ENCODE assay signal across 14 cellular contexts in genomic region chr5:17230808-17231525, GRCh38. TPM values are rescaled to one million over a fixed set of nuclear protein-coding genes. Genes with fewer than 3 reads are reported as not detected.
DNase-seq lines count a peak whose midpoint lies in the region; ATAC-seq, FAIRE-seq and TF ChIP-seq lines count a peak whose summit lies in the region.
"Had no signal": no experiment of that assay in that cellular context is flagged by ENCODE, and none has a peak within 500 bp of the region (broad histone marks: within the 10 kb centered on the region; RNA-seq: fewer than 3 reads in every experiment).

No MANE protein-coding gene starts in this region.

- H3K4me3 ChIP-seq in GM12878 (no peak overlapping the region), stomach (no peak overlapping the region)
- H3K4me3 ChIP-seq: BLaER1 had no signal

- H3K9me3 Mint-ChIP-seq in naive B cell = no peaks in the 10 kb centered on the region

- RAD21 ChIA-PET in GM12878 (lab: Charles Lee; ENCODE audit: unreplicated experiment) = no interaction called here

- ATAC-seq in GM12878 = no peak
- no peak for ATAC-seq in naive B cell (ENCODE audit: low read depth in 2 of 2)
- ATAC-seq in omental fat pad (ENCODE audit: low FRiP score) = no peak
- ATAC-seq: SK-N-SH treated with all-trans-retinoic acid at 6 μM for 48 hours had no signal

- H3K27me3 ChIP-seq in GM12878 (replicated peaks in 1 of 2; ENCODE audit: control insufficient read depth in 2 of 2, insufficient read depth in 2 of 2, low read length in 1 of 2) = no peaks in the 10 kb centered on the region
- no peaks in the 10 kb centered on the region for H3K27me3 ChIP-seq in stomach
- H3K27me3 ChIP-seq: BLaER1 had no signal

- POLR2A ChIA-PET in GM12878 (lab: Charles Lee) = interaction anchor here (0.6 kb wide), 1 partner anchor 10 kb away, joined by 5 read pairs; no protein-coding TSS in a partner anchor

- H3K27me3 Mint-ChIP-seq in naive B cell = no peaks in the 10 kb centered on the region

- BruUV-seq in GM12878 (replicated peaks; lab: Mats Ljungman, UMichigan) = no TSS peak

- peak; percentile 37 to 68 for DNase-seq in NCI-H524 (lab: John Stamatoyannopoulos, UW)
- no peak for DNase-seq in GM12878 (ENCODE audit: low read depth, low spot score)
- no peak for DNase-seq in naive B cell
- no peak for DNase-seq in omental fat pad (ENCODE audit: low spot score)
- no peak for DNase-seq in OCI-M2 (lab: John Stamatoyannopoulos, UW; ENCODE audit: unreplicated experiment)
- no peak for DNase-seq in stomach
- no peak for DNase-seq in activated gamma-delta T cell (lab: John Stamatoyannopoulos, UW)
- DNase-seq: H7, Karpas-422, NCI-H2029, NCI-H526 treated with DMSO at 0.1 percent for 48 hours, SHP77 had no signal

- H3K9me3 ChIP-seq in GM12878 (replicated peaks; ENCODE audit: control insufficient read depth, insufficient read depth, low read length) (no peaks in the 10 kb centered on the region), stomach (no peaks in the 10 kb centered on the region)
- H3K9me3 ChIP-seq: BLaER1 had no signal

- H3K36me3 ChIP-seq in GM12878 (ENCODE audit: control insufficient read depth in 2 of 2, insufficient read depth in 2 of 2, low read length in 1 of 2) = no peaks in the 10 kb centered on the region; a peak in 1 of 4 replicates
- no peaks in the 10 kb centered on the region for H3K36me3 ChIP-seq in stomach

- SMC1A ChIA-PET in GM12878 (lab: Charles Lee; ENCODE audit: uncharacterized antibody, unreplicated experiment) = interaction anchor here (1.3 to 2.9 kb wide), 3 partner anchors 16 to 43 kb away, joined by 3 to 14 read pairs (median 4); no protein-coding TSS in a partner anchor

- peaks cover 6 to 13% of the 10 kb centered on the region in 2 donors for H3K36me3 Mint-ChIP-seq in naive B cell

- no peaks in the 10 kb centered on the region for H4K20me1 ChIP-seq in GM12878 (ENCODE audit: control insufficient read depth, insufficient read depth)
- H4K20me1 ChIP-seq: BLaER1 had no signal

- FAIRE-seq in GM12878 (lab: Jason Lieb, UNC) = no peak

- in situ Hi-C loops in GM12878 (cut with MboI) = loop anchor here (25.0 kb wide), 1 partner anchor 1506 kb away; no protein-coding TSS in a partner anchor

- H3K4me1 Mint-ChIP-seq in naive B cell = peaks cover 67 to 93% (median 78%) of the 10 kb centered on the region in 3 donors

- TF ChIP-seq POLR2A in GM12878 (IDR thresholded peaks at IDR 0.05; ENCODE audit: low read depth, low read length) = no peak
- no peak for TF ChIP-seq POLR2A in stomach (IDR thresholded peaks at IDR 0.05)

- 0 out of 2 replicates have a peak overlapping the region, but pooled peaks have one; percentile 5 for H3K27ac ChIP-seq in GM12878 (ENCODE audit: control insufficient read depth, insufficient read depth)
- no peak overlapping the region for H3K27ac ChIP-seq in stomach
- H3K27ac ChIP-seq: BLaER1 had no signal

- TF ChIP-seq CTCF in GM12878 (IDR thresholded peaks at IDR 0.05 in 2 of 3, conservative IDR thresholded peaks at IDR 0.05 in 1 of 3; ENCODE audit: control insufficient read depth in 2 of 3, extremely low read depth in 1 of 3, insufficient read depth in 1 of 3, low read depth in 3 of 3, low read length in 3 of 3) (no peak), omental fat pad (IDR thresholded peaks at IDR 0.05) (no peak), stomach (IDR thresholded peaks at IDR 0.05) (no peak)

- H3K4me3 Mint-ChIP-seq in naive B cell = peak overlapping the region in 2 of 8 donors; percentile 8 to 35

- CTCF ChIA-PET in GM12878 (lab: Yijun Ruan, JAX) = no interaction called here

- intact Hi-C loops in GM12878 (cut with micrococcal nuclease; ENCODE audit: unreplicated experiment) = no loop called here
- intact Hi-C loops in stomach (cut with DNase I; ENCODE audit: low total_unique reads) = no loop called here

- TF ChIP-seq EP300 in GM12878 (IDR thresholded peaks at IDR 0.05; ENCODE audit: borderline replicate concordance in 1 of 2, control insufficient read depth in 1 of 2, low read depth in 2 of 2, low read length in 2 of 2) (no peak), stomach (IDR thresholded peaks at IDR 0.05) (no peak)

- no peak overlapping the region for H2AFZ ChIP-seq in GM12878 (ENCODE audit: control insufficient read depth, low read depth, low read length)

- H3K9ac ChIP-seq in GM12878 (ENCODE audit: control insufficient read depth, insufficient read depth, low read length) = no peak overlapping the region
- H3K9ac ChIP-seq: BLaER1 had no signal

- no peak for TF ChIP-seq RAD21 in GM12878 (IDR thresholded peaks at IDR 0.05; ENCODE audit: insufficient read depth, low read depth, low read length)

- H3K4me1 ChIP-seq in GM12878 (ENCODE audit: control insufficient read depth, insufficient read depth, low read length) (peaks cover 21% of the 10 kb centered on the region), stomach (no peaks in the 10 kb centered on the region)
- H3K4me1 ChIP-seq: BLaER1 had no signal

- peak overlapping the region in 5 of 6 donors; percentile 12 to 90 (median 51) for H3K27ac Mint-ChIP-seq in naive B cell

- 65% methylated on average over 10 of the region's 10 CpGs for WGBS in GM12878 (ENCODE audit: insufficient coverage, insufficient replicate concordance, low lambda C conversion rate, missing lambda C conversion rate)
- WGBS in stomach, 5 donors = 81 to 87% (median 84%) methylated on average over 10 of the region's 10 CpGs

- peaks cover 43% of the 10 kb centered on the region for H3K79me2 ChIP-seq in GM12878 (ENCODE audit: control insufficient read depth, insufficient read depth, low read length)

- no peak overlapping the region for H3K4me2 ChIP-seq in GM12878 (ENCODE audit: control insufficient read depth, insufficient read depth)
- H3K4me2 ChIP-seq: BLaER1 had no signal

TF ChIP-seq in GM12878, 131 proteins besides CTCF, POLR2A, EP300 and RAD21:
- TF ChIP-seq CBFB (IDR thresholded peaks at IDR 0.05; ENCODE audit: low read depth) (no peak), ESRRA (IDR thresholded peaks at IDR 0.05; ENCODE audit: low read length) (no peak), TCF12 (IDR thresholded peaks at IDR 0.05; ENCODE audit: low read depth, low read length) (no peak), NBN (IDR thresholded peaks at IDR 0.05) (no peak), BCL11A (IDR thresholded peaks at IDR 0.05; ENCODE audit: low read depth, low read length) (no peak), HSF1 (IDR thresholded peaks at IDR 0.05; ENCODE audit: low read depth, low read length) (no peak), CHD4 (IDR thresholded peaks at IDR 0.05) (no peak), NFXL1 (IDR thresholded peaks at IDR 0.05; ENCODE audit: borderline replicate concordance) (no peak), CREB1 (IDR thresholded peaks at IDR 0.05; ENCODE audit: low read depth) (no peak), ATF3 (IDR thresholded peaks at IDR 0.05; ENCODE audit: borderline replicate concordance, extremely low read depth, low read depth, low read length) (no peak), HDGF (IDR thresholded peaks at IDR 0.05) (no peak), DPF2 (IDR thresholded peaks at IDR 0.05) (no peak), SPI1 (IDR thresholded peaks at IDR 0.05; ENCODE audit: borderline replicate concordance, insufficient read depth, low read depth, low read length) (no peak)

RNA-seq across cellular contexts. Expression of gene BASP1, which starts 13.5 kb away (rescaled TPM):
- 26.2 and 27.4 TPM in 2 replicates for total RNA-seq in GM12878 (2013; cell fraction: nucleolus; rRNA removed)
- total RNA-seq in GM12878 (2014; rRNA removed) (123 and 126 TPM in 2 replicates), GM12878 (2014; rRNA removed; fragmentation: Illumina TruSeq; extraction: Trizol) (68.8 and 73.9 TPM in 2 replicates), GM12878 (2021) (190 and 193 TPM in 2 replicates), omental fat pad (10 to 100 TPM; 19.8 to 53.9 (median 32.5) TPM), stomach (10 to 100 TPM in 3 of 5 donors, 1 to 10 TPM in 2; 4.0 to 41.7 (median 15.1) TPM)
- 50.3 TPM for polyA plus RNA-seq in GM12878 (2011; ENCODE audit: low read depth)
- polyA plus RNA-seq in GM12878 (2011; rRNA removed) (158 and 181 TPM in 2 replicates), GM12878 (2014; fragmentation: Illumina TruSeq; extraction: Trizol) (159 and 169 TPM in 2 replicates), GM12878 (2014; fragmentation: Nextera tagmentation; extraction: Ambion mirVana) (10 to 100 TPM; 27.3 to 57.5 TPM), GM12878 (2014; rRNA removed) (185 and 209 TPM in 2 replicates), GM12878 (2016; fragmentation: Nextera tagmentation; extraction: Ambion mirVana) (10 to 100 TPM; 59.0 to 78.7 TPM), naive B cell (ENCODE audit: low read depth in 6 of 6) (100 to 1,000 TPM in 2 of 6 donors, 10 to 100 TPM in 4; 64.4 to 149 (median 82.2) TPM), stomach (10 to 100 TPM in 2 of 3 donors, 1 to 10 TPM in 1; 8.7 to 60.8 (median 34.6) TPM)
- 95.6 and 98.7 TPM in 2 replicates for polyA plus RNA-seq in GM12878 (2011; cell fraction: cytosol; rRNA removed)
- 22.4 and 34.3 TPM in 2 replicates for polyA plus RNA-seq in GM12878 (2011; cell fraction: nucleus; rRNA removed)
- polyA plus RNA-seq in GM12878 (2012) = 66.9 and 79.5 TPM in 2 replicates
- 28.4 and 35.5 TPM in 2 replicates for polyA minus RNA-seq in GM12878 (2011; rRNA and poly(A)+ RNA removed)
- polyA minus RNA-seq in GM12878 (2011; cell fraction: cytosol; rRNA and poly(A)+ RNA removed) = 26.5 and 29.0 TPM in 2 replicates
- 4.7 and 9.5 TPM in 2 replicates for polyA minus RNA-seq in GM12878 (2011; cell fraction: nucleus; rRNA and poly(A)+ RNA removed)

Comparison
In these comparisons a context has a peak if more than half of its experiments do, and no peak if none do; other contexts are left out.
1. DNase-seq: peak in NCI-H524 (2 of 2); none in GM12878 (single experiment), naive B cell (single experiment), omental fat pad (single experiment), OCI-M2 (single experiment), stomach (single experiment) and activated gamma-delta T cell (single experiment).